Comparison of ENCODE assay signal across 7 cellular contexts in the genomic region with DNA sequence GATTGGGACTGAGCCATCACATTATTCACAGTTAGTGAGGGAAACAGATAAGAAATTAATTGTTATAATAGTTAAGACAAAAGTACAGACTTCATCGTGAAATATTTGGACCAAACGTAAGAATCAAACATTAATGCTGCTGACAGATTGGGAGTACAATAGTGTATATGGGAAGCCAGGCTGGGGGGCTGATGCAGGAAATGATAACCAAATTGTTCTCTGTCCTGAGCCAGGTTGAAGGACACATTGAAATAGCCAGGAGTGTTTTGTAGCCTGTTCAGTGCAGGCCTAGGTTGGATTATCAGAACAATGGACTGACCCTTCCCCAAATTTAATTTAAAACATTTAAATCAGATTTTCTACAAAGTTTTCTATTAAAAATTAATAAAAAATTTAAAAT.
"Had no signal": no experiment of that assay in that cellular context is flagged by ENCODE, and none has a peak within 500 bp of the region (broad histone marks: within the 10 kb centered on the region; RNA-seq: fewer than 3 reads in every experiment).

No MANE protein-coding gene starts in this region.

- H3K9me3 ChIP-seq: HAP-1 had no signal

- ATAC-seq: HCT116 had no signal

- H3K4me3 ChIP-seq: GM23248, HAP-1 had no signal

- H3K9ac ChIP-seq: GM23248 had no signal

- H3K27ac ChIP-seq: GM23248 had no signal

- H3K36me3 ChIP-seq: HAP-1 had no signal

- DNase-seq: GM23248, GOT3, H7, HFFc6, KBM-7 had no signal

- H2AFZ ChIP-seq: GM23248 had no signal
